20 cellular contexts compared by ENCODE assay signal in genomic region chr9:6900440-6900883, GRCh38.
"Had no signal": no experiment of that assay in that cellular context is flagged by ENCODE, and none has a peak within 500 bp of the region (broad histone marks: within the 10 kb centered on the region; RNA-seq: fewer than 3 reads in every experiment).

No MANE protein-coding gene starts in this region.

- H3K4me3 Mint-ChIP-seq: dendritic cell treated with granulocyte-macrophage colony-stimulating factor and Interleukin-4, amounts not matched to agents 40 ng/mL and 50 ng/mL, for 4 days had no signal

- H3K27ac Mint-ChIP-seq: dendritic cell treated with granulocyte-macrophage colony-stimulating factor and Interleukin-4, amounts not matched to agents 40 ng/mL and 50 ng/mL, for 4 days had no signal

- H3K27ac ChIP-seq: esophagus squamous epithelium, gastroesophageal sphincter, left ventricle myocardium inferior, neutrophil, right atrium auricular region, sigmoid colon, skin epidermis, stomach, thoracic aorta, transverse colon had no signal

- H3K9me3 ChIP-seq: esophagus squamous epithelium, gastroesophageal sphincter, left ventricle myocardium inferior, neutrophil, right atrium auricular region, sigmoid colon, stomach, thoracic aorta, transverse colon had no signal

- H3K9me3 Mint-ChIP-seq: dendritic cell treated with granulocyte-macrophage colony-stimulating factor and Interleukin-4, amounts not matched to agents 40 ng/mL and 50 ng/mL, for 4 days; naive thymus-derived CD4-positive, alpha-beta T cell had no signal

- ATAC-seq: gastroesophageal sphincter had no signal

- H3K4me3 ChIP-seq: esophagus squamous epithelium, gastroesophageal sphincter, left ventricle myocardium inferior, lung, right atrium auricular region, sigmoid colon, skin epidermis, stomach, thoracic aorta, transverse colon had no signal

- H3K36me3 ChIP-seq: gastroesophageal sphincter, left ventricle myocardium inferior, neutrophil, right atrium auricular region, sigmoid colon, thoracic aorta, transverse colon had no signal

- H3K27me3 Mint-ChIP-seq: dendritic cell treated with granulocyte-macrophage colony-stimulating factor and Interleukin-4, amounts not matched to agents 40 ng/mL and 50 ng/mL, for 4 days; naive thymus-derived CD4-positive, alpha-beta T cell had no signal

- H3K27me3 ChIP-seq: esophagus squamous epithelium, gastroesophageal sphincter, neutrophil, right atrium auricular region, sigmoid colon, stomach, transverse colon had no signal

- FAIRE-seq: colon, keratinocyte had no signal

- DNase-seq: esophagus squamous epithelium; foreskin fibroblast; glutamatergic neuron; left ventricle myocardium inferior; sigmoid colon; stimulated activated CD4-positive, alpha-beta T cell treated with anti-CD3 and anti-CD28 coated beads, Interleukin-12 subunit alpha, Interleukin-12 subunit beta, amount 100 ng/mL, for 4 hours; stimulated activated naive CD4-positive, alpha-beta T cell; stomach; substantia nigra; transverse colon had no signal
